In the genomic region with DNA sequence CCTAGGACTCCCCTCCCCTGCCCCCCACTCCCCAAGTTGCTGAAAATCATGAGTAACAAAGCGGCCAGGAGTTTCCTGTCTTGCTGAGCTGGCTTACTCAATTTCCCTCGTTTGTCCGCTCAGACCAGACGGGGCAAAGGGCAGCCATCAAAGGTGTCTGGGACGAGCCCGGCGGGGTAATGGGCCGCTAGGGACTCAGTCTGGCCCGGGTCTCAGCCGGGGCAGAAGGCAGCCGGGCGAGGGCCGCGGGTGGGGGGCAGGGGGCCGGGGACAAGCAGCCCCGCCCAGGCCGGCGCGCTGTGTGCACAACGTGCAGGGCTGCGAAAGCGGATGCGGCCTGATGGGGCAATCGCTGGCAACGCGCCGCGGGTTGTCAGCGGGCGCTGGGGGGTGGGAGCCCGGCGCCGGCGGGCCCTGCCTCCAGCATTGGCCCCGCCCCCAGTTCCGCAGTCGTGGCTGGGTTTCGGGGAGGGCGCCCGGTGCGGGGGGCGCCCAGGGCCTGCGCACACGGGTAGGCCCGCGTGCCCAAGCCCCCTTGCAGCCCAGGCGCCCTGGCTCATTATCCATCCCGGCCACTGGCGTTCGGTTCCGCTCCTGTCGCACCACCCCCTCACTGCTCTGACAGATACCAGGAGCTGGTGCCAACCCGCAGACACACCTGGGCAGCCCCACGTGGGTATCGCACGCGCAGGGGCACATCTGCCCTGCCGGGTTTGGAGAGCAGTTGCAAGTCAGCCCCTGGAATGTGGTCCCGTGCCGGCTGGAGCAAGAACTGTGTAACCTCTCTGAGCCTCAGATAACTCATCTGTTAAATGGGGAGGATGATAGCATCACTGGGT, we compare ENCODE assay signal across 8 cellular contexts. TPM values are rescaled to one million over a fixed set of nuclear protein-coding genes. Genes with fewer than 3 reads are reported as not detected.
DNase-seq lines count a peak whose midpoint lies in the region; ATAC-seq and TF ChIP-seq lines count a peak whose summit lies in the region.

No MANE protein-coding gene starts in this region.

- peaks cover 25% of the 10 kb centered on the region for H3K27me3 Mint-ChIP-seq in GM23338 (ENCODE audit: insufficient read depth, low read depth, poor library complexity)

- peak overlapping the region; percentile 87 for H3K4me2 ChIP-seq in GM23338

- peak; percentile 47 for DNase-seq in G401 (ENCODE audit: low spot score)
- DNase-seq in GM23338 (ENCODE audit: low spot score) = peak; percentile 90
- peak; percentile 85 for DNase-seq in LoVo (ENCODE audit: low spot score)
- peak; percentile 97 for DNase-seq in SW480 (ENCODE audit: low spot score)
- peak; percentile 95 for DNase-seq in left cardiac atrium
- DNase-seq in pulmonary artery endothelial cell (ENCODE audit: low read depth, low spot score) = peak; percentile 90

- intact Hi-C loops in left cardiac atrium (cut with DNase I) = loop anchor here (5.0 to 10.0 kb wide), 2 partner anchors 45 to 47 kb away; partner anchors contain the start of gene DDIT4 (in 2 of the 2)

- H3K27ac Mint-ChIP-seq in GM23338 = peak overlapping the region; percentile 100

- H4K20me1 ChIP-seq in GM23338 (replicated peaks; ENCODE audit: insufficient read depth) = no peaks in the 10 kb centered on the region

- peak overlapping the region; percentile 98 for H3K27ac ChIP-seq in GM23338 (ENCODE audit: low read depth)
- H3K27ac ChIP-seq in adipose tissue (ENCODE audit: low read depth, low read length) = peak overlapping the region; percentile 79
- peak overlapping the region; percentile 97 for H3K27ac ChIP-seq in urinary bladder (ENCODE audit: low read depth)

- H3K4me1 Mint-ChIP-seq in GM23338 = peaks cover 58% of the 10 kb centered on the region

- in situ Hi-C loops in G401 (cut with HindIII; ENCODE audit: low sequenced_read_pairs) = no loop called here

- H3K36me3 ChIP-seq in GM23338 (ENCODE audit: insufficient read depth) = no peaks in the 10 kb centered on the region
- no peaks in the 10 kb centered on the region for H3K36me3 ChIP-seq in urinary bladder (ENCODE audit: insufficient read depth)

- H3K9me2 ChIP-seq in GM23338 (ENCODE audit: insufficient read depth) = no peaks in the 10 kb centered on the region

- WGBS in adipose tissue, 3 donors = 1 to 4% (median 1%) methylated on average over 52 to 60 of the region's 60 CpGs
- WGBS in urinary bladder = 2% methylated on average over 60 of the region's 60 CpGs

- H3K79me2 ChIP-seq in GM23338 (replicated peaks; ENCODE audit: insufficient read depth) = no peaks in the 10 kb centered on the region

- no peaks in the 10 kb centered on the region; the same call in 2 of the 3 replicates for H3K9me3 Mint-ChIP-seq in GM23338

- no peak; a peak in 1 of 4 replicates for TF ChIP-seq CTCF in GM23338 (conservative IDR thresholded peaks at IDR 0.05; ENCODE audit: low read depth in 2 of 2)

- ATAC-seq in GM23338 (peak; percentile 62), left cardiac atrium (peak; percentile 84 to 88)

- H3K4me1 ChIP-seq in GM23338 (ENCODE audit: insufficient read depth) (peaks cover 34% of the 10 kb centered on the region), urinary bladder (ENCODE audit: insufficient read depth) (no peaks in the 10 kb centered on the region)

- H3K4me3 ChIP-seq in GM23338 = peak overlapping the region; percentile 61
- H3K4me3 ChIP-seq in urinary bladder (ENCODE audit: low read depth, low read length) = peak overlapping the region; percentile 36

- H3K27me3 ChIP-seq in GM23338 (ENCODE audit: insufficient read depth) = no peaks in the 10 kb centered on the region

- H2AFZ ChIP-seq in GM23338 = peak overlapping the region; percentile 92

- H3K36me3 Mint-ChIP-seq in GM23338 (ENCODE audit: low read depth) = no peaks in the 10 kb centered on the region; the same call in 2 of the 3 replicates

- peaks cover 13% of the 10 kb centered on the region for H3F3A ChIP-seq in GM23338 (replicated peaks; ENCODE audit: low read depth)

- H3K4me3 Mint-ChIP-seq in GM23338 = peak overlapping the region; percentile 43

TF ChIP-seq in GM23338, 12 proteins besides CTCF, POLR2A, EP300 and RAD21:
- peak; percentile 58 for TF ChIP-seq ETS1 (IDR thresholded peaks at IDR 0.05)
- peak; percentile 40; the same call in 1 of the 2 replicates for TF ChIP-seq POLR2AphosphoS5 (IDR thresholded peaks at IDR 0.05; ENCODE audit: low read depth)
- TF ChIP-seq ZNF331 (CRISPR knock-in tag; IDR thresholded peaks at IDR 0.05; ENCODE audit: low read depth) = no peak
- TF ChIP-seq CREB1 (CRISPR knock-in tag; IDR thresholded peaks at IDR 0.05; ENCODE audit: low read depth) = 0 out of 2 replicates have a peak, but pooled peaks have one; percentile 3
TF ChIP-seq in GM23338: peak in this region for 3.

RNA-seq across cellular contexts. Expression of gene DNAJB12, which starts 35.1 kb away (rescaled TPM):
- total RNA-seq in G401 (2014; rRNA removed; shearing (Covaris generic)) = 22.6 and 23.1 TPM in 2 replicates
- total RNA-seq in GM23338 (2014; rRNA removed; shearing (Covaris generic)) = 13.0 and 16.0 TPM in 2 replicates
- polyA plus RNA-seq in GM23338 (2016; fragmentation: Nextera tagmentation; extraction: Ambion mirVana) (12.6 and 12.8 TPM in 2 replicates), adipose tissue (10 to 100 TPM; 14.4 to 32.7 (median 19.4) TPM), urinary bladder (26.7 TPM)
- total RNA-seq in left cardiac atrium (10 to 100 TPM; 25.8 to 33.4 TPM), pulmonary artery endothelial cell (26.2 and 27.8 TPM in 2 replicates), urinary bladder (21.9 TPM)

RNA-seq across cellular contexts. Expression of gene DDIT4, which starts 45.9 kb away (rescaled TPM):
- 192 and 262 TPM in 2 replicates for total RNA-seq in G401 (2014; rRNA removed; shearing (Covaris generic))
- 110 and 136 TPM in 2 replicates for total RNA-seq in GM23338 (2014; rRNA removed; shearing (Covaris generic))
- 108 and 114 TPM in 2 replicates for polyA plus RNA-seq in GM23338 (2016; fragmentation: Nextera tagmentation; extraction: Ambion mirVana)
- polyA plus RNA-seq in adipose tissue = 1,000 to 10,000 TPM in 1 of 3 donors, 100 to 1,000 TPM in 2; 103 to 1,196 (median 199) TPM
- 100 to 1,000 TPM in 1 of 2 donors, 10 to 100 TPM in 1; 88.8 to 112 TPM for total RNA-seq in left cardiac atrium
- total RNA-seq in pulmonary artery endothelial cell = 133 and 170 TPM in 2 replicates
- 137 TPM for total RNA-seq in urinary bladder
- 277 TPM for polyA plus RNA-seq in urinary bladder

Comparison
In these comparisons a context has a peak if more than half of its experiments do, and no peak if none do; other contexts are left out.
1. Peak in every context shown above with its lines: DNase-seq, ATAC-seq, H3K4me3 ChIP-seq and H3K27ac ChIP-seq.
2. DNase-seq: peak in every context shown above with its lines; median percentile 97 in SW480; 95 in left cardiac atrium; 90 in GM23338; 90 in pulmonary artery endothelial cell; 85 in LoVo; 47 in G401.